Comparison of ENCODE assay signal across 14 cellular contexts in genomic region chr2:238936162-238937052, GRCh38.
"Had no signal": no experiment of that assay in that cellular context is flagged by ENCODE, and none has a peak within 500 bp of the region (broad histone marks: within the 10 kb centered on the region; RNA-seq: fewer than 3 reads in every experiment).

No MANE protein-coding gene starts in this region.

- DNase-seq: activated CD4-positive, alpha-beta T cell treated with anti-CD3 and anti-CD28 coated beads, Interleukin-2, amount 50 U/mL, for 48 hours; activated CD4-positive, CD25-positive, alpha-beta regulatory T cell treated with anti-CD3 and anti-CD28 coated beads, Interleukin-2, amount 50 U/mL, for 72 hours; amniotic stem cell; body of pancreas; cerebellar nuclear complex; dermis blood vessel endothelial cell; left colon; nephron progenitor cell; stimulated activated CD4-positive, alpha-beta T cell treated with anti-CD3 and anti-CD28 coated beads, Interleukin-4, amount 100 ng/mL, for 4 hours; T-helper 9 cell; transverse colon had no signal

- H3K27me3 ChIP-seq: body of pancreas, ovary, transverse colon had no signal

- H3K4me3 Mint-ChIP-seq: memory B cell, nephron progenitor cell had no signal

- H3K4me3 ChIP-seq: body of pancreas, ovary, transverse colon had no signal

- H3K36me3 Mint-ChIP-seq: activated naive CD4-positive, alpha-beta T cell treated with anti-CD3 and anti-CD28 coated beads, Interleukin-2, amount 50 U/mL, for 72 hours; memory B cell had no signal

- H3K27ac Mint-ChIP-seq: activated naive CD4-positive, alpha-beta T cell treated with anti-CD3 and anti-CD28 coated beads, Interleukin-2, amount 50 U/mL, for 72 hours; memory B cell had no signal

- H3K27ac ChIP-seq: body of pancreas, ovary, transverse colon had no signal

- H3K9me3 ChIP-seq: ovary, transverse colon had no signal

- ATAC-seq: activated naive CD4-positive, alpha-beta T cell treated with anti-CD3 and anti-CD28 coated beads, Interleukin-2, amount 50 U/mL, for 72 hours; body of pancreas; left colon had no signal

- H3K4me1 Mint-ChIP-seq: memory B cell, nephron progenitor cell had no signal

- H3K4me1 ChIP-seq: body of pancreas, transverse colon had no signal

- H3K9me3 Mint-ChIP-seq: activated naive CD4-positive, alpha-beta T cell treated with anti-CD3 and anti-CD28 coated beads, Interleukin-2, amount 50 U/mL, for 72 hours had no signal

- H3K36me3 ChIP-seq: ovary, transverse colon had no signal
